29 cellular contexts compared by ENCODE assay signal in the genomic region with DNA sequence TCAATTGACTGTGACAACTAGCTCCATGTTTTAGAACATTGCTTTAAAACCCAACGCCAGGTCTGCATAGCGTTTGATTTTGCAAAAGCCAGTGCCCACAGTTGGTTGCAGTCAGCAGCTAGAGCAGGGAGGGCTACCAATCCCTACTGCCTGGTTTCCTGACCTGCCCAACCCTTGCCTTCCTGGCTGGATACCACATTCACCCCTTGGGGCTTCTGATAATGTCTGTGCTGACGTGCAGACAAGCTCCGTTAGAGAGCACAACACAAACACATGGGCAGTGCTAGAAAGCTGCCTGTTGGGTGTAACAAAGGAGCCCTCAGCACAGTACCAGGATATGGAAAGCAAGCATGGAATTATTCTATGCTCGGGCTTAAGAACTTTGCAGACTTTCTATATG.
"Had no signal": no experiment of that assay in that cellular context is flagged by ENCODE, and none has a peak within 500 bp of the region (broad histone marks: within the 10 kb centered on the region; RNA-seq: fewer than 3 reads in every experiment).

No MANE protein-coding gene starts in this region.

- DNase-seq: activated CD4-positive, alpha-beta T cell treated with anti-CD3 and anti-CD28 coated beads for 1 hour; activated CD4-positive, alpha-beta T cell treated with anti-CD3 and anti-CD28 coated beads for 48 hours; activated CD4-positive, CD25-positive, alpha-beta regulatory T cell; activated CD8-positive, alpha-beta T cell treated with anti-CD3 and anti-CD28 coated beads for 36 hours; activated effector memory CD4-positive, alpha-beta T cell treated with anti-CD3 and anti-CD28 coated beads, Interleukin-2, amount 50 U/mL, for 16 hours; activated naive CD4-positive, alpha-beta T cell; activated naive CD4-positive, alpha-beta T cell treated with anti-CD3 and anti-CD28 coated beads, Interleukin-2, amount 50 U/mL, for 16 hours; activated naive CD8-positive, alpha-beta T cell treated with anti-CD3 and anti-CD28 coated beads, Interleukin-2, amount 10 ng/mL, durations not matched to agents 7 days and 5 days; activated T-cell treated with anti-CD3 and anti-CD28 coated beads, Interleukin-2, amount 50 U/mL, for 1 hour; activated T-cell treated with anti-CD3 and anti-CD28 coated beads, Interleukin-2, amount 50 U/mL, for 72 hours; amygdala; Karpas-422; KBM-7; NCI-H1105; NCI-H1417 treated with DMSO at 0.1 percent for 48 hours; NCI-H187 treated with DMSO at 0.1 percent for 48 hours; NCI-H2081; NCI-H2227 treated with DMSO at 0.1 percent for 48 hours; NCI-H524 treated with DMSO at 0.1 percent for 48 hours; SHP77; SJCRH30; SW 1271; T-helper 1 cell; T-helper 9 cell had no signal

- H3K27ac Mint-ChIP-seq: activated CD8-positive, alpha-beta T cell treated with anti-CD3 and anti-CD28 coated beads for 36 hours; activated naive CD8-positive, alpha-beta T cell treated with anti-CD3 and anti-CD28 coated beads, Interleukin-2, amount 10 ng/mL, durations not matched to agents 7 days and 5 days; activated T-cell treated with anti-CD3 and anti-CD28 coated beads, Interleukin-2, amount 50 U/mL, for 72 hours; activated T-helper 17 cell treated with anti-CD3 and anti-CD28 coated beads, Interleukin-2, amount 50 U/mL, for 72 hours had no signal

- H3K9me3 Mint-ChIP-seq: activated naive CD8-positive, alpha-beta T cell treated with anti-CD3 and anti-CD28 coated beads, Interleukin-2, amount 10 ng/mL, durations not matched to agents 7 days and 5 days; activated T-helper 17 cell treated with anti-CD3 and anti-CD28 coated beads, Interleukin-2, amount 50 U/mL, for 72 hours had no signal

- H3K4me3 Mint-ChIP-seq: activated CD8-positive, alpha-beta T cell treated with anti-CD3 and anti-CD28 coated beads for 36 hours; activated naive CD8-positive, alpha-beta T cell treated with anti-CD3 and anti-CD28 coated beads, Interleukin-2, amount 10 ng/mL, durations not matched to agents 7 days and 5 days; activated T-cell treated with anti-CD3 and anti-CD28 coated beads, Interleukin-2, amount 50 U/mL, for 72 hours; activated T-helper 17 cell treated with anti-CD3 and anti-CD28 coated beads, Interleukin-2, amount 50 U/mL, for 72 hours had no signal

- H3K36me3 Mint-ChIP-seq: activated naive CD8-positive, alpha-beta T cell treated with anti-CD3 and anti-CD28 coated beads, Interleukin-2, amount 10 ng/mL, durations not matched to agents 7 days and 5 days had no signal

- ATAC-seq: activated CD8-positive, alpha-beta T cell treated with anti-CD3 and anti-CD28 coated beads for 36 hours; activated T-cell treated with anti-CD3 and anti-CD28 coated beads, Interleukin-2, amount 50 U/mL, for 72 hours; activated T-helper 17 cell treated with anti-CD3 and anti-CD28 coated beads, Interleukin-2, amount 50 U/mL, for 72 hours; Panc1 had no signal

- H3K4me1 Mint-ChIP-seq: activated naive CD8-positive, alpha-beta T cell treated with anti-CD3 and anti-CD28 coated beads, Interleukin-2, amount 10 ng/mL, durations not matched to agents 7 days and 5 days; activated T-helper 17 cell treated with anti-CD3 and anti-CD28 coated beads, Interleukin-2, amount 50 U/mL, for 72 hours had no signal

- H3K4me3 ChIP-seq: ascending aorta, cardiac muscle cell, SJCRH30, SK-N-MC had no signal

- H3K27me3 Mint-ChIP-seq: activated naive CD8-positive, alpha-beta T cell treated with anti-CD3 and anti-CD28 coated beads, Interleukin-2, amount 10 ng/mL, durations not matched to agents 7 days and 5 days had no signal
